1 cellular context compared by ENCODE assay signal in the genomic region with DNA sequence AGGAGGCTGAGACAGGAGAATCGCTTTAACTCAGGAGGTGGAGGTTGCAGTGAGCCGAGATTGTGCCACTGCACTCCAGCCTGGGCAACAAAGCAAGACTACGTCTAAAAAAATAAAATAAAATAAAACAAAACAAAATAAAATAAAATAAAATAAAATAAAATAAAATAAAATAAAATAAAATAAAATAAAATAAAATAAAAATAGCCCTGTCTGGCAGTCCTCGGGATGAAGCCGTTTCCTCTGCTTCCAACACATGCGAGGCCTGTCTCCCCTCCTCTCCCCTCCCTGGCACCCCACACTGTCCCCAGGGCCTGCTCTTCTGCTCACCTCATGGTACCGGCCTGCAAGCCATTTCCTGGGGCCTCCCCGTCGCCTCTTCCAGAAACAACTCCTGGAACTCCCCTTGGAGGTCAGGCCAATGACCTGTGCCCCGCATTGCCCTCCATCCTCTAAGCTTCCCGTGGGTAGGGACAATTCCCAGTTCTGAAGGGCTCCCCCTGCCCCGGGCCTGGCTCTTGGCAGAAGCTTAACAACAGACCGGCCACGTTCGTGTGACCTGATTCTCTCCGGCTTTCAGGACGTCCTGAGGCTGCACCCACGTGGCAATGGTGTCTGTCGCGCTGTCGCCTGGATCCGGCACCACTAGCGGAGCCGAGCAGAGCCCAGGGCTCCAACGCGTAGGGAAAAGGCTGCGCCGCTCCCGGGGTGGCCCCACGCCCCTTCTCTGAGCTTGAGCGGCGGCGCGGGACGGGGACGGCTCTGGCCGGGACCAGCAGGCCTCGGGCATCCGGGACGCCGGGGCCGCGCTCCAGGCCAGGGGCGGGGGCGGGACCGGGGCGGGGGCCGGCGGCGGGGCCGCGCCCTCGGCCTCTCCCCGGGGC.
A peak's percentile ranks its signal among the peaks of the same experiment; 100 is the strongest.
TF ChIP-seq lines count a peak whose summit lies in the region.

No MANE protein-coding gene starts in this region.

TF ChIP-seq in K562, 482 proteins besides CTCF, POLR2A, EP300 and RAD21 (continued from another document and continues in another):
- TF ChIP-seq, protein P1, sequence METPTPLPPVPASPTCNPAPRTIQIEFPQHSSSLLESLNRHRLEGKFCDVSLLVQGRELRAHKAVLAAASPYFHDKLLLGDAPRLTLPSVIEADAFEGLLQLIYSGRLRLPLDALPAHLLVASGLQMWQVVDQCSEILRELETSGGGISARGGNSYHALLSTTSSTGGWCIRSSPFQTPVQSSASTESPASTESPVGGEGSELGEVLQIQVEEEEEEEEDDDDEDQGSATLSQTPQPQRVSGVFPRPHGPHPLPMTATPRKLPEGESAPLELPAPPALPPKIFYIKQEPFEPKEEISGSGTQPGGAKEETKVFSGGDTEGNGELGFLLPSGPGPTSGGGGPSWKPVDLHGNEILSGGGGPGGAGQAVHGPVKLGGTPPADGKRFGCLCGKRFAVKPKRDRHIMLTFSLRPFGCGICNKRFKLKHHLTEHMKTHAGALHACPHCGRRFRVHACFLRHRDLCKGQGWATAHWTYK (CRISPR knock-in tag; IDR thresholded peaks at IDR 0.05) = 0 out of 2 replicates have a peak, but pooled peaks have one; percentile 46
- no peak for TF ChIP-seq ZNF589 (CRISPR knock-in tag; IDR thresholded peaks at IDR 0.05; ENCODE audit: low read depth)
- TF ChIP-seq ZNF316 (IDR thresholded peaks at IDR 0.05) = no peak
- TF ChIP-seq ZNF324 (CRISPR knock-in tag; IDR thresholded peaks at IDR 0.05) = no peak
- no peak for TF ChIP-seq CEBPB (tag; IDR thresholded peaks at IDR 0.05)
- TF ChIP-seq, protein P2, sequence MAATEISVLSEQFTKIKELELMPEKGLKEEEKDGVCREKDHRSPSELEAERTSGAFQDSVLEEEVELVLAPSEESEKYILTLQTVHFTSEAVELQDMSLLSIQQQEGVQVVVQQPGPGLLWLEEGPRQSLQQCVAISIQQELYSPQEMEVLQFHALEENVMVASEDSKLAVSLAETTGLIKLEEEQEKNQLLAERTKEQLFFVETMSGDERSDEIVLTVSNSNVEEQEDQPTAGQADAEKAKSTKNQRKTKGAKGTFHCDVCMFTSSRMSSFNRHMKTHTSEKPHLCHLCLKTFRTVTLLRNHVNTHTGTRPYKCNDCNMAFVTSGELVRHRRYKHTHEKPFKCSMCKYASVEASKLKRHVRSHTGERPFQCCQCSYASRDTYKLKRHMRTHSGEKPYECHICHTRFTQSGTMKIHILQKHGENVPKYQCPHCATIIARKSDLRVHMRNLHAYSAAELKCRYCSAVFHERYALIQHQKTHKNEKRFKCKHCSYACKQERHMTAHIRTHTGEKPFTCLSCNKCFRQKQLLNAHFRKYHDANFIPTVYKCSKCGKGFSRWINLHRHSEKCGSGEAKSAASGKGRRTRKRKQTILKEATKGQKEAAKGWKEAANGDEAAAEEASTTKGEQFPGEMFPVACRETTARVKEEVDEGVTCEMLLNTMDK (IDR thresholded peaks at IDR 0.05; ENCODE audit: borderline replicate concordance, insufficient read depth, low read depth, low read length, poor library complexity, severe bottlenecking) = no peak
- TF ChIP-seq PRPF4 (IDR thresholded peaks at IDR 0.05; ENCODE audit: insufficient read depth, low read depth, low read length, poor library complexity, severe bottlenecking) = no peak
- TF ChIP-seq, protein P3, sequence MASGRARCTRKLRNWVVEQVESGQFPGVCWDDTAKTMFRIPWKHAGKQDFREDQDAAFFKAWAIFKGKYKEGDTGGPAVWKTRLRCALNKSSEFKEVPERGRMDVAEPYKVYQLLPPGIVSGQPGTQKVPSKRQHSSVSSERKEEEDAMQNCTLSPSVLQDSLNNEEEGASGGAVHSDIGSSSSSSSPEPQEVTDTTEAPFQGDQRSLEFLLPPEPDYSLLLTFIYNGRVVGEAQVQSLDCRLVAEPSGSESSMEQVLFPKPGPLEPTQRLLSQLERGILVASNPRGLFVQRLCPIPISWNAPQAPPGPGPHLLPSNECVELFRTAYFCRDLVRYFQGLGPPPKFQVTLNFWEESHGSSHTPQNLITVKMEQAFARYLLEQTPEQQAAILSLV (tag; IDR thresholded peaks at IDR 0.05) = no peak
- TF ChIP-seq HNRNPUL1 (IDR thresholded peaks at IDR 0.05; ENCODE audit: low read length) = no peak
- no peak for TF ChIP-seq ZNF586 (CRISPR knock-in tag; conservative IDR thresholded peaks at IDR 0.05)
- TF ChIP-seq, protein P4, sequence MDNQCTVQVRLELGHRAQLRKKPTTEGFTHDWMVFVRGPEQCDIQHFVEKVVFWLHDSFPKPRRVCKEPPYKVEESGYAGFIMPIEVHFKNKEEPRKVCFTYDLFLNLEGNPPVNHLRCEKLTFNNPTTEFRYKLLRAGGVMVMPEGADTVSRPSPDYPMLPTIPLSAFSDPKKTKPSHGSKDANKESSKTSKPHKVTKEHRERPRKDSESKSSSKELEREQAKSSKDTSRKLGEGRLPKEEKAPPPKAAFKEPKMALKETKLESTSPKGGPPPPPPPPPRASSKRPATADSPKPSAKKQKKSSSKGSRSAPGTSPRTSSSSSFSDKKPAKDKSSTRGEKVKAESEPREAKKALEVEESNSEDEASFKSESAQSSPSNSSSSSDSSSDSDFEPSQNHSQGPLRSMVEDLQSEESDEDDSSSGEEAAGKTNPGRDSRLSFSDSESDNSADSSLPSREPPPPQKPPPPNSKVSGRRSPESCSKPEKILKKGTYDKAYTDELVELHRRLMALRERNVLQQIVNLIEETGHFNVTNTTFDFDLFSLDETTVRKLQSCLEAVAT (IDR thresholded peaks at IDR 0.05) = no peak
- no peak for TF ChIP-seq SMARCA5 (IDR thresholded peaks at IDR 0.05)
- no peak for TF ChIP-seq U2AF2 (optimal IDR thresholded peaks at IDR 0.05; ENCODE audit: low read depth, low read length)
- TF ChIP-seq, protein P5, sequence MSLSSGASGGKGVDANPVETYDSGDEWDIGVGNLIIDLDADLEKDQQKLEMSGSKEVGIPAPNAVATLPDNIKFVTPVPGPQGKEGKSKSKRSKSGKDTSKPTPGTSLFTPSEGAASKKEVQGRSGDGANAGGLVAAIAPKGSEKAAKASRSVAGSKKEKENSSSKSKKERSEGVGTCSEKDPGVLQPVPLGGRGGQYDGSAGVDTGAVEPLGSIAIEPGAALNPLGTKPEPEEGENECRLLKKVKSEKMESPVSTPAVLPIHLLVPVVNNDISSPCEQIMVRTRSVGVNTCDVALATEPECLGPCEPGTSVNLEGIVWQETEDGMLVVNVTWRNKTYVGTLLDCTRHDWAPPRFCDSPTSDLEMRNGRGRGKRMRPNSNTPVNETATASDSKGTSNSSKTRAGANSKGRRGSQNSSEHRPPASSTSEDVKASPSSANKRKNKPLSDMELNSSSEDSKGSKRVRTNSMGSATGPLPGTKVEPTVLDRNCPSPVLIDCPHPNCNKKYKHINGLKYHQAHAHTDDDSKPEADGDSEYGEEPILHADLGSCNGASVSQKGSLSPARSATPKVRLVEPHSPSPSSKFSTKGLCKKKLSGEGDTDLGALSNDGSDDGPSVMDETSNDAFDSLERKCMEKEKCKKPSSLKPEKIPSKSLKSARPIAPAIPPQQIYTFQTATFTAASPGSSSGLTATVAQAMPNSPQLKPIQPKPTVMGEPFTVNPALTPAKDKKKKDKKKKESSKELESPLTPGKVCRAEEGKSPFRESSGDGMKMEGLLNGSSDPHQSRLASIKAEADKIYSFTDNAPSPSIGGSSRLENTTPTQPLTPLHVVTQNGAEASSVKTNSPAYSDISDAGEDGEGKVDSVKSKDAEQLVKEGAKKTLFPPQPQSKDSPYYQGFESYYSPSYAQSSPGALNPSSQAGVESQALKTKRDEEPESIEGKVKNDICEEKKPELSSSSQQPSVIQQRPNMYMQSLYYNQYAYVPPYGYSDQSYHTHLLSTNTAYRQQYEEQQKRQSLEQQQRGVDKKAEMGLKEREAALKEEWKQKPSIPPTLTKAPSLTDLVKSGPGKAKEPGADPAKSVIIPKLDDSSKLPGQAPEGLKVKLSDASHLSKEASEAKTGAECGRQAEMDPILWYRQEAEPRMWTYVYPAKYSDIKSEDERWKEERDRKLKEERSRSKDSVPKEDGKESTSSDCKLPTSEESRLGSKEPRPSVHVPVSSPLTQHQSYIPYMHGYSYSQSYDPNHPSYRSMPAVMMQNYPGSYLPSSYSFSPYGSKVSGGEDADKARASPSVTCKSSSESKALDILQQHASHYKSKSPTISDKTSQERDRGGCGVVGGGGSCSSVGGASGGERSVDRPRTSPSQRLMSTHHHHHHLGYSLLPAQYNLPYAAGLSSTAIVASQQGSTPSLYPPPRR (CRISPR knock-in tag; IDR thresholded peaks at IDR 0.05; ENCODE audit: borderline replicate concordance) = no peak
- TF ChIP-seq CBFA2T3 (IDR thresholded peaks at IDR 0.05) = no peak
- TF ChIP-seq, protein P6, sequence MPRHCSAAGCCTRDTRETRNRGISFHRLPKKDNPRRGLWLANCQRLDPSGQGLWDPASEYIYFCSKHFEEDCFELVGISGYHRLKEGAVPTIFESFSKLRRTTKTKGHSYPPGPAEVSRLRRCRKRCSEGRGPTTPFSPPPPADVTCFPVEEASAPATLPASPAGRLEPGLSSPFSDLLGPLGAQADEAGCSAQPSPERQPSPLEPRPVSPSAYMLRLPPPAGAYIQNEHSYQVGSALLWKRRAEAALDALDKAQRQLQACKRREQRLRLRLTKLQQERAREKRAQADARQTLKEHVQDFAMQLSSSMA (CRISPR knock-in tag; IDR thresholded peaks at IDR 0.05) = no peak
- no peak for TF ChIP-seq MYBL2 (IDR thresholded peaks at IDR 0.05; ENCODE audit: low read depth)
- no peak for TF ChIP-seq MYBL2 (CRISPR knock-in tag; IDR thresholded peaks at IDR 0.05; ENCODE audit: borderline replicate concordance)
- TF ChIP-seq, protein P7, sequence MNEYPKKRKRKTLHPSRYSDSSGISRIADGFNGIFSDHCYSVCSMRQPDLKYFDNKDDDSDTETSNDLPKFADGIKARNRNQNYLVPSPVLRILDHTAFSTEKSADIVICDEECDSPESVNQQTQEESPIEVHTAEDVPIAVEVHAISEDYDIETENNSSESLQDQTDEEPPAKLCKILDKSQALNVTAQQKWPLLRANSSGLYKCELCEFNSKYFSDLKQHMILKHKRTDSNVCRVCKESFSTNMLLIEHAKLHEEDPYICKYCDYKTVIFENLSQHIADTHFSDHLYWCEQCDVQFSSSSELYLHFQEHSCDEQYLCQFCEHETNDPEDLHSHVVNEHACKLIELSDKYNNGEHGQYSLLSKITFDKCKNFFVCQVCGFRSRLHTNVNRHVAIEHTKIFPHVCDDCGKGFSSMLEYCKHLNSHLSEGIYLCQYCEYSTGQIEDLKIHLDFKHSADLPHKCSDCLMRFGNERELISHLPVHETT (CRISPR knock-in tag; conservative IDR thresholded peaks at IDR 0.05 in 1 of 2, IDR thresholded peaks at IDR 0.05 in 1 of 2) = peak in 1 of 2 experiments; percentile 70; a peak in 1 of 4 replicates
- no peak for TF ChIP-seq FOSL1 (tag; conservative IDR thresholded peaks at IDR 0.05)
- TF ChIP-seq TGIF2 (CRISPR knock-in tag; IDR thresholded peaks at IDR 0.05) = no peak
- TF ChIP-seq GABPB2 (CRISPR knock-in tag; conservative IDR thresholded peaks at IDR 0.05) = no peak
- TF ChIP-seq ZNF12 (CRISPR knock-in tag; IDR thresholded peaks at IDR 0.05) = no peak
- TF ChIP-seq ZNF263 (CRISPR knock-in tag; IDR thresholded peaks at IDR 0.05; ENCODE audit: borderline replicate concordance) = no peak
- TF ChIP-seq, protein P8, sequence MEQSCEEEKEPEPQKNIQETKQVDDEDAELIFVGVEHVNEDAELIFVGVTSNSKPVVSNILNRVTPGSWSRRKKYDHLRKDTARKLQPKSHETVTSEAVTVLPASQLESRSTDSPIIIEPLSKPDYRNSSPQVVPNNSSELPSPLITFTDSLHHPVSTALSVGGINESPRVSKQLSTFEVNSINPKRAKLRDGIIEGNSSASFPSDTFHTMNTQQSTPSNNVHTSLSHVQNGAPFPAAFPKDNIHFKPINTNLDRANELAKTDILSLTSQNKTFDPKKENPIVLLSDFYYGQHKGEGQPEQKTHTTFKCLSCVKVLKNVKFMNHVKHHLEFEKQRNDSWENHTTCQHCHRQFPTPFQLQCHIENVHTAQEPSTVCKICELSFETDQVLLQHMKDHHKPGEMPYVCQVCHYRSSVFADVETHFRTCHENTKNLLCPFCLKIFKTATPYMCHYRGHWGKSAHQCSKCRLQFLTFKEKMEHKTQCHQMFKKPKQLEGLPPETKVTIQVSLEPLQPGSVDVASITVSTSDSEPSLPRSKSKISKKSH (CRISPR knock-in tag; IDR thresholded peaks at IDR 0.05) = no peak
- TF ChIP-seq POLR2AphosphoS5 (IDR thresholded peaks at IDR 0.05; ENCODE audit: control insufficient read depth, insufficient read depth, low read depth, low read length) = no peak
- TF ChIP-seq, protein P9, sequence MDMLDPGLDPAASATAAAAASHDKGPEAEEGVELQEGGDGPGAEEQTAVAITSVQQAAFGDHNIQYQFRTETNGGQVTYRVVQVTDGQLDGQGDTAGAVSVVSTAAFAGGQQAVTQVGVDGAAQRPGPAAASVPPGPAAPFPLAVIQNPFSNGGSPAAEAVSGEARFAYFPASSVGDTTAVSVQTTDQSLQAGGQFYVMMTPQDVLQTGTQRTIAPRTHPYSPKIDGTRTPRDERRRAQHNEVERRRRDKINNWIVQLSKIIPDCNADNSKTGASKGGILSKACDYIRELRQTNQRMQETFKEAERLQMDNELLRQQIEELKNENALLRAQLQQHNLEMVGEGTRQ (CRISPR knock-in tag; IDR thresholded peaks at IDR 0.05) = 0 out of 2 replicates have a peak, but pooled peaks have one; percentile 22
- TF ChIP-seq LEF1 (IDR thresholded peaks at IDR 0.05) = no peak
- TF ChIP-seq, protein P10, sequence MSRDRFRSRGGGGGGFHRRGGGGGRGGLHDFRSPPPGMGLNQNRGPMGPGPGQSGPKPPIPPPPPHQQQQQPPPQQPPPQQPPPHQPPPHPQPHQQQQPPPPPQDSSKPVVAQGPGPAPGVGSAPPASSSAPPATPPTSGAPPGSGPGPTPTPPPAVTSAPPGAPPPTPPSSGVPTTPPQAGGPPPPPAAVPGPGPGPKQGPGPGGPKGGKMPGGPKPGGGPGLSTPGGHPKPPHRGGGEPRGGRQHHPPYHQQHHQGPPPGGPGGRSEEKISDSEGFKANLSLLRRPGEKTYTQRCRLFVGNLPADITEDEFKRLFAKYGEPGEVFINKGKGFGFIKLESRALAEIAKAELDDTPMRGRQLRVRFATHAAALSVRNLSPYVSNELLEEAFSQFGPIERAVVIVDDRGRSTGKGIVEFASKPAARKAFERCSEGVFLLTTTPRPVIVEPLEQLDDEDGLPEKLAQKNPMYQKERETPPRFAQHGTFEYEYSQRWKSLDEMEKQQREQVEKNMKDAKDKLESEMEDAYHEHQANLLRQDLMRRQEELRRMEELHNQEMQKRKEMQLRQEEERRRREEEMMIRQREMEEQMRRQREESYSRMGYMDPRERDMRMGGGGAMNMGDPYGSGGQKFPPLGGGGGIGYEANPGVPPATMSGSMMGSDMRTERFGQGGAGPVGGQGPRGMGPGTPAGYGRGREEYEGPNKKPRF (IDR thresholded peaks at IDR 0.05; ENCODE audit: low read depth, low read length) = no peak
- TF ChIP-seq FOXJ3 (CRISPR knock-in tag; IDR thresholded peaks at IDR 0.05) = no peak
- TF ChIP-seq ZNF143 (CRISPR knock-in tag; IDR thresholded peaks at IDR 0.05) = no peak
